1 cellular context compared by ENCODE assay signal in the genomic region with DNA sequence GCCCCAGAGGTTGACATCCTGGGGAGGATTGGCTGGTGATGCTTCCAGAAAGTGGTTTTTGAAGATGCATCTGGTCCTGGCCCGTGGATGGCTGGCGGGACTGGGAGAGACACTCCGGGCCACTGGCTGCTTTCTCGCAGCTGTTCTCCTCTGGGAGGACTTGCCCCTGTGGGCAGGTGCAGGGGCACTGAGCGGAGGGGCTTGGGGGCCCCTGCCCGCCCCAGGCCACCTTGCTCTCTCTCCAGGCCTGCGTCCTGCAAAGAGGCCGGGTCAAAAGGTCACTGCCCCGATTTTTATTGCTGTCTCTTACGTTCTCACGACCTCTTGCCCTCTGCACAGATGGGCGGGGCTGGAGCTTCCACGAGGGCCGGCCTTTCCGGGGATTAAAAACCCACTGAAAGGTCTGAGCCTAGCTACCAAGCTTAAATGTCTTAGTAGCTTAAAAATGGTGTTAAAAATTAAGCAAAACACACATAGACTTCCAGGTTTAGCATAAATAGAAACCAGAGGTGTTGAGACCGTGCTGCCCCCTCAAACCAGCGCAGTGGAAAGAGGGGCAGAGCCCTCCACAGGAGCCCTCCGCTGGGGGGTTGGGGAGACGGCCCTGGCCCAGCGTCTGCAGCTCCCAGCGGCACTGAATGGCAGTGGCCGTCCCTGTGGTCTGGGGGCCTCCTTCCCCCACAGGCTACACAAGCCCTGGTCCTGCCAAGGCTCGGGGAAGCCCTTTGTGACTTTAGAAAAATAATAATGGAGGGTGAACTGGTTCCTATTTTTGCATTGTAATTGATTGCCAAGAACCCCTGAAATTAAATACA.
TF ChIP-seq lines count a peak whose summit lies in the region.

No MANE protein-coding gene starts in this region.

TF ChIP-seq in SK-N-SH treated with all-trans-retinoic acid at 6 μM for 48 hours, 23 proteins besides CTCF, POLR2A, EP300 and RAD21 (continued from another document):
- no peak for TF ChIP-seq TSHZ2 (CRISPR knock-in tag; IDR thresholded peaks at IDR 0.05)
- TF ChIP-seq ZFP30 (CRISPR knock-in tag; IDR thresholded peaks at IDR 0.05), result no peak
- TF ChIP-seq CSRNP3 (CRISPR knock-in tag; IDR thresholded peaks at IDR 0.05), result no peak
- TF ChIP-seq PPARA (CRISPR knock-in tag; IDR thresholded peaks at IDR 0.05; ENCODE audit: borderline replicate concordance), result no peak
- TF ChIP-seq BACH2 (CRISPR knock-in tag; IDR thresholded peaks at IDR 0.05; ENCODE audit: borderline replicate concordance), result no peak
- TF ChIP-seq ISL1 (CRISPR knock-in tag; IDR thresholded peaks at IDR 0.05), result no peak
- no peak for TF ChIP-seq ARNTL (CRISPR knock-in tag; IDR thresholded peaks at IDR 0.05; ENCODE audit: borderline replicate concordance, low read depth)
- no peak for TF ChIP-seq ZC3H10 (CRISPR knock-in tag; IDR thresholded peaks at IDR 0.05)
- no peak for TF ChIP-seq GLIS3 (CRISPR knock-in tag; IDR thresholded peaks at IDR 0.05)
- no peak for TF ChIP-seq OSR1 (CRISPR knock-in tag; IDR thresholded peaks at IDR 0.05)
- no peak for TF ChIP-seq CSDC2 (CRISPR knock-in tag; IDR thresholded peaks at IDR 0.05)
- no peak for TF ChIP-seq ZNF8 (CRISPR knock-in tag; IDR thresholded peaks at IDR 0.05)
- TF ChIP-seq POU6F1 (CRISPR knock-in tag; IDR thresholded peaks at IDR 0.05; ENCODE audit: borderline replicate concordance, low read depth), result no peak
- no peak for TF ChIP-seq ESRRG (CRISPR knock-in tag; IDR thresholded peaks at IDR 0.05)
- TF ChIP-seq TOX (CRISPR knock-in tag; IDR thresholded peaks at IDR 0.05; ENCODE audit: borderline replicate concordance), result no peak
- no peak for TF ChIP-seq SNAI2 (CRISPR knock-in tag; IDR thresholded peaks at IDR 0.05)
- TF ChIP-seq ZFP3 (CRISPR knock-in tag; IDR thresholded peaks at IDR 0.05), result no peak
